ENCODE assay signal across 4 cellular contexts in genomic region chr20:62683660-62684322, GRCh38. TPM values are rescaled to one million over a fixed set of nuclear protein-coding genes. Genes with fewer than 3 reads are reported as not detected.
"Had no signal": no experiment of that assay in that cellular context is flagged by ENCODE, and none has a peak within 500 bp of the region (broad histone marks: within the 10 kb centered on the region; RNA-seq: fewer than 3 reads in every experiment).

No MANE protein-coding gene starts in this region.

RNA-seq across cellular contexts. Expression of gene NTSR1, which starts 24.8 kb away (rescaled TPM):
- total RNA-seq: OCI-LY7; Right ventricle myocardium inferior; SK-MEL-5; T-helper 1 cell treated with Interleukin-12 subunit alpha and Interleukin-12 subunit beta and Interleukin-4 antibody, amounts not matched to agents 30 ng/mL and 1 ng/mL, for 36 hours had no signal
